38 cellular contexts compared by ENCODE assay signal in the genomic region with DNA sequence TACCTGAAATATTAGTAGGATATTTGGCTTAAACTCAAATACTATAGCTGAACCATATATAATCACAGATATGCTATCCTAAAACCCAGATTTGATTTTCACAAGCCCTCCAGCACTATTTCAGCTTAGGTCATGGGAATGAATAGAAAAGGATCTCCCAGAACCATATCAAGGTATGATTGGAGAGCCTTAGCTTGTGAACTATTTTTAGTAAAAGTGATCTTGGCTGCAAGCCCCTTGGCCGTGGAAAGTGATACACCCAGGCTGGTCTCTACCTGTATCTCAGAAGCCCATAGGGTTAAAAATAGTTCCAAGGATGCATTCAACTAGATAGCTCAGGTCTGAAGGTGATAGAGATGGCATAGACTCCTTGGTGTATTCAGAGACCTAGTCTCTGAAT.
"Had no signal": no experiment of that assay in that cellular context is flagged by ENCODE, and none has a peak within 500 bp of the region (broad histone marks: within the 10 kb centered on the region; RNA-seq: fewer than 3 reads in every experiment).

No MANE protein-coding gene starts in this region.

- H3K36me3 ChIP-seq: adrenal gland had no signal

- H3K4me1 ChIP-seq: adrenal gland, body of pancreas had no signal

- H3K27ac Mint-ChIP-seq: activated B cell treated with CpG ODN at 0.5 μM for 24 hours; activated CD4-positive, alpha-beta memory T cell treated with anti-CD3 and anti-CD28 coated beads for 36 hours; activated naive CD4-positive, alpha-beta T cell treated with anti-CD3 and anti-CD28 coated beads, Interleukin-2, amount 50 U/mL, for 24 hours; activated T-helper 17 cell treated with anti-CD3 and anti-CD28 coated beads, Interleukin-2, amount 50 U/mL, for 72 hours had no signal

- H3K4me1 Mint-ChIP-seq: activated B cell treated with CpG ODN at 0.5 μM for 24 hours; activated naive CD4-positive, alpha-beta T cell treated with anti-CD3 and anti-CD28 coated beads, Interleukin-2, amount 50 U/mL, for 24 hours had no signal

- H3K9me3 ChIP-seq: adrenal gland, body of pancreas, MG63 had no signal

- ATAC-seq: activated T-cell treated with anti-CD3 and anti-CD28 coated beads, Interleukin-2, amount 50 U/mL, for 4 hours; activated T-helper 17 cell treated with anti-CD3 and anti-CD28 coated beads, Interleukin-2, amount 50 U/mL, for 72 hours; body of pancreas; PC-3; Right ventricle myocardium inferior had no signal

- H3K36me3 Mint-ChIP-seq: activated naive CD4-positive, alpha-beta T cell treated with anti-CD3 and anti-CD28 coated beads, Interleukin-2, amount 50 U/mL, for 24 hours had no signal

- FAIRE-seq: bronchial epithelial cell, RCC 7860 had no signal

- H3K4me3 Mint-ChIP-seq: activated B cell treated with CpG ODN at 0.5 μM for 24 hours; activated CD4-positive, alpha-beta memory T cell treated with anti-CD3 and anti-CD28 coated beads for 36 hours; activated naive CD4-positive, alpha-beta T cell treated with anti-CD3 and anti-CD28 coated beads, Interleukin-2, amount 50 U/mL, for 24 hours; activated T-cell treated with anti-CD3 and anti-CD28 coated beads, Interleukin-2, amount 50 U/mL, for 4 hours; activated T-helper 17 cell treated with anti-CD3 and anti-CD28 coated beads, Interleukin-2, amount 50 U/mL, for 72 hours had no signal

- H3K27me3 ChIP-seq: adrenal gland, body of pancreas, MG63 had no signal

- H3K9me3 Mint-ChIP-seq: activated B cell treated with CpG ODN at 0.5 μM for 24 hours; activated CD4-positive, alpha-beta memory T cell treated with anti-CD3 and anti-CD28 coated beads for 36 hours; activated naive CD4-positive, alpha-beta T cell treated with anti-CD3 and anti-CD28 coated beads, Interleukin-2, amount 50 U/mL, for 24 hours; activated T-cell treated with anti-CD3 and anti-CD28 coated beads, Interleukin-2, amount 50 U/mL, for 4 hours; activated T-helper 17 cell treated with anti-CD3 and anti-CD28 coated beads, Interleukin-2, amount 50 U/mL, for 72 hours had no signal

- DNase-seq: activated B cell treated with CpG ODN at 0.5 μM for 24 hours; activated CD4-positive, alpha-beta memory T cell treated with anti-CD3 and anti-CD28 coated beads for 36 hours; activated CD4-positive, alpha-beta T cell treated with anti-CD3 and anti-CD28 coated beads for 4 hours; activated CD4-positive, alpha-beta T cell treated with anti-CD3 and anti-CD28 coated beads, Interleukin-2, amount 50 U/mL, for 1 hour; activated CD4-positive, CD25-positive, alpha-beta regulatory T cell treated with anti-CD3 and anti-CD28 coated beads, Interleukin-2, amount 50 U/mL, for 72 hours; activated CD8-positive, alpha-beta memory T cell treated with anti-CD3 and anti-CD28 coated beads, Interleukin-2, amount 50 U/mL, for 4 hours; activated effector memory CD4-positive, alpha-beta T cell treated with anti-CD3 and anti-CD28 coated beads, Interleukin-2, amount 50 U/mL, for 16 hours; activated naive CD4-positive, alpha-beta T cell treated with Interleukin-2 at 50 U/mL for 16 hours; activated T-cell treated with anti-CD3 and anti-CD28 coated beads for 4 hours; activated T-cell treated with anti-CD3 and anti-CD28 coated beads, Interleukin-2, amount 50 U/mL, for 4 hours; adrenal gland; body of pancreas; caudate nucleus; cerebellar nuclear complex; MG63; NCI-H1048; NCI-H1105 treated with DMSO at 0.1 percent for 48 hours; NCI-H1436; NCI-H1694; NCI-H1930; NCI-H2081 treated with DMSO at 0.1 percent for 48 hours; NCI-H345; NCI-H510A; NCI-H526; NCI-H748 treated with DMSO at 0.1 percent for 48 hours; NK-92 treated with Interleukin-12 subunit alpha and Interleukin-12 subunit beta, amount 100 ng/mL, for 24 hours; PC-3; SW 1271; T-helper 1 cell; T-helper 2 cell; T-helper 9 cell had no signal

- H3K27me3 Mint-ChIP-seq: activated B cell treated with CpG ODN at 0.5 μM for 24 hours; activated CD4-positive, alpha-beta memory T cell treated with anti-CD3 and anti-CD28 coated beads for 36 hours; activated naive CD4-positive, alpha-beta T cell treated with anti-CD3 and anti-CD28 coated beads, Interleukin-2, amount 50 U/mL, for 24 hours; activated T-helper 17 cell treated with anti-CD3 and anti-CD28 coated beads, Interleukin-2, amount 50 U/mL, for 72 hours had no signal

- H3K27ac ChIP-seq: adrenal gland, body of pancreas, RWPE1, VCaP had no signal

- H3K4me3 ChIP-seq: adrenal gland, body of pancreas, MG63 had no signal
